Comparison of ENCODE assay signal across 28 cellular contexts in the genomic region with DNA sequence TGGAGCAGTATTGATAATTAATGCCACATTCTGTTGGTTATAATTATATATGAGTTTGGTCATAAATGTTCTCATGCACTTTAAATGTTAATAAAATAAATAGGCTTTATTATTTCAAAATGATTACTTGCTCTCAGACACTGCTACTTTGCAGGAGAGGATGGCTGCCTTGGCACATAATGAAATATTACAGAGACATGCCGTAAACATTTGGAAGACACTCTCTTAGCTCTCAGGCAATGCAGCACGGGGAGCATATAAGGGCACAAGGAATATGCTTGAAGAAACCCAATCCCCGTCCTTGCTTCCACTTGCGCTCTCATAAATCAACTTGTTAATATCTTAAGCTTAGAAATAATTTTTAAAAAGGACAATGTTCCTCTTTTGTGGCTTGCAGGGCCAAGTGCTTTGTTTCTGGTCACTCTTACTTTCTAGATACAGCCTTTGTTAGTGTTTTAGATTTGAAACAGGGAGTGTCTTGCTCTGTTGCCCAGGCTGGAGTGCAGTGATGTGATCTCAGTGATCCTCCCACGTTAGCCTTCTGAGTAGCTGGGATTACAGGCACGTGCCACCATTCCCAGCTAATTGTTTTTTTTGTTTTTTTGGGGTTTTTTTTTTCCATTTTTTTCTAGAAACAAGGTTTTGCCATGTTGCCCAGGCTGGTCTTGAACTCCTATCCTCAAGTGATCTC.
"Had no signal": no experiment of that assay in that cellular context is flagged by ENCODE, and none has a peak within 500 bp of the region (broad histone marks: within the 10 kb centered on the region; RNA-seq: fewer than 3 reads in every experiment).

No MANE protein-coding gene starts in this region.

- H3K9me3 Mint-ChIP-seq: activated CD4-positive, alpha-beta memory T cell treated with anti-CD3 and anti-CD28 coated beads for 36 hours; activated CD4-positive, alpha-beta T cell treated with anti-CD3 and anti-CD28 coated beads, Interleukin-2, amount 10 ng/mL, durations not matched to agents 7 days and 5 days; activated naive CD4-positive, alpha-beta T cell treated with anti-CD3 and anti-CD28 coated beads for 36 hours; activated naive CD8-positive, alpha-beta T cell treated with anti-CD3 and anti-CD28 coated beads for 36 hours; activated T-helper 17 cell treated with anti-CD3 and anti-CD28 coated beads, Interleukin-2, amount 50 U/mL, for 72 hours had no signal

- H3K4me1 Mint-ChIP-seq: activated CD4-positive, alpha-beta T cell treated with anti-CD3 and anti-CD28 coated beads, Interleukin-2, amount 10 ng/mL, durations not matched to agents 7 days and 5 days; activated naive CD8-positive, alpha-beta T cell treated with anti-CD3 and anti-CD28 coated beads for 36 hours; activated T-helper 17 cell treated with anti-CD3 and anti-CD28 coated beads, Interleukin-2, amount 50 U/mL, for 72 hours; T-helper 17 cell had no signal

- H3K36me3 Mint-ChIP-seq: activated CD4-positive, alpha-beta memory T cell treated with anti-CD3 and anti-CD28 coated beads for 36 hours; activated naive CD8-positive, alpha-beta T cell treated with anti-CD3 and anti-CD28 coated beads for 36 hours had no signal

- H3K27me3 Mint-ChIP-seq: activated CD4-positive, alpha-beta memory T cell treated with anti-CD3 and anti-CD28 coated beads for 36 hours; activated CD4-positive, alpha-beta T cell treated with anti-CD3 and anti-CD28 coated beads, Interleukin-2, amount 10 ng/mL, durations not matched to agents 7 days and 5 days had no signal

- DNase-seq: activated CD4-positive, alpha-beta memory T cell treated with anti-CD3 and anti-CD28 coated beads for 36 hours; activated CD4-positive, alpha-beta T cell treated with anti-CD3 and anti-CD28 coated beads, Interleukin-2, amount 10 ng/mL, durations not matched to agents 7 days and 5 days; activated CD4-positive, CD25-positive, alpha-beta regulatory T cell; activated CD8-positive, alpha-beta memory T cell treated with anti-CD3 and anti-CD28 coated beads for 24 hours; activated gamma-delta T cell; activated naive CD4-positive, alpha-beta T cell treated with anti-CD3 and anti-CD28 coated beads for 36 hours; activated naive CD8-positive, alpha-beta T cell treated with anti-CD3 and anti-CD28 coated beads for 36 hours; activated T-cell treated with anti-CD3 and anti-CD28 coated beads for 4 hours; activated T-cell treated with anti-CD3 and anti-CD28 coated beads, Interleukin-2, amount 50 U/mL, for 48 hours; adrenal gland; anterior cingulate cortex; caudate nucleus; MG63; MV-4-11; NCI-H1092 treated with DMSO at 0.1 percent for 48 hours; NCI-H1417 treated with DMSO at 0.1 percent for 48 hours; NCI-H1694 treated with DMSO at 0.1 percent for 48 hours; NCI-H2029 treated with DMSO at 0.1 percent for 48 hours; NCI-H345; NCI-H510A; NCI-H69; NK-92 treated with Interleukin-12 subunit alpha and Interleukin-12 subunit beta, amount 100 ng/mL, for 24 hours; SHP77; T-helper 17 cell; T-helper 9 cell had no signal

- H3K4me3 ChIP-seq: adrenal gland, breast epithelium, MG63, SJSA1 had no signal

- H3K4me1 ChIP-seq: breast epithelium had no signal

- H3K27ac Mint-ChIP-seq: activated CD4-positive, alpha-beta memory T cell treated with anti-CD3 and anti-CD28 coated beads for 36 hours; activated CD4-positive, alpha-beta T cell treated with anti-CD3 and anti-CD28 coated beads, Interleukin-2, amount 10 ng/mL, durations not matched to agents 7 days and 5 days; activated naive CD4-positive, alpha-beta T cell treated with anti-CD3 and anti-CD28 coated beads for 36 hours; activated naive CD8-positive, alpha-beta T cell treated with anti-CD3 and anti-CD28 coated beads for 36 hours; activated T-helper 17 cell treated with anti-CD3 and anti-CD28 coated beads, Interleukin-2, amount 50 U/mL, for 72 hours; T-helper 17 cell had no signal

- H3K36me3 ChIP-seq: adrenal gland, breast epithelium, MG63, SJSA1 had no signal

- H3K4me3 Mint-ChIP-seq: activated CD4-positive, alpha-beta memory T cell treated with anti-CD3 and anti-CD28 coated beads for 36 hours; activated CD4-positive, alpha-beta T cell treated with anti-CD3 and anti-CD28 coated beads, Interleukin-2, amount 10 ng/mL, durations not matched to agents 7 days and 5 days; activated naive CD4-positive, alpha-beta T cell treated with anti-CD3 and anti-CD28 coated beads for 36 hours; activated naive CD8-positive, alpha-beta T cell treated with anti-CD3 and anti-CD28 coated beads for 36 hours; activated T-helper 17 cell treated with anti-CD3 and anti-CD28 coated beads, Interleukin-2, amount 50 U/mL, for 72 hours; T-helper 17 cell had no signal

- ATAC-seq: activated T-helper 17 cell treated with anti-CD3 and anti-CD28 coated beads, Interleukin-2, amount 50 U/mL, for 72 hours; T-helper 17 cell had no signal

- H3K27ac ChIP-seq: adrenal gland, breast epithelium, SJSA1 had no signal

- H3K27me3 ChIP-seq: adrenal gland, breast epithelium, MG63, SJSA1 had no signal

- H3K9me3 ChIP-seq: adrenal gland, SJSA1 had no signal
